In the genomic region with DNA sequence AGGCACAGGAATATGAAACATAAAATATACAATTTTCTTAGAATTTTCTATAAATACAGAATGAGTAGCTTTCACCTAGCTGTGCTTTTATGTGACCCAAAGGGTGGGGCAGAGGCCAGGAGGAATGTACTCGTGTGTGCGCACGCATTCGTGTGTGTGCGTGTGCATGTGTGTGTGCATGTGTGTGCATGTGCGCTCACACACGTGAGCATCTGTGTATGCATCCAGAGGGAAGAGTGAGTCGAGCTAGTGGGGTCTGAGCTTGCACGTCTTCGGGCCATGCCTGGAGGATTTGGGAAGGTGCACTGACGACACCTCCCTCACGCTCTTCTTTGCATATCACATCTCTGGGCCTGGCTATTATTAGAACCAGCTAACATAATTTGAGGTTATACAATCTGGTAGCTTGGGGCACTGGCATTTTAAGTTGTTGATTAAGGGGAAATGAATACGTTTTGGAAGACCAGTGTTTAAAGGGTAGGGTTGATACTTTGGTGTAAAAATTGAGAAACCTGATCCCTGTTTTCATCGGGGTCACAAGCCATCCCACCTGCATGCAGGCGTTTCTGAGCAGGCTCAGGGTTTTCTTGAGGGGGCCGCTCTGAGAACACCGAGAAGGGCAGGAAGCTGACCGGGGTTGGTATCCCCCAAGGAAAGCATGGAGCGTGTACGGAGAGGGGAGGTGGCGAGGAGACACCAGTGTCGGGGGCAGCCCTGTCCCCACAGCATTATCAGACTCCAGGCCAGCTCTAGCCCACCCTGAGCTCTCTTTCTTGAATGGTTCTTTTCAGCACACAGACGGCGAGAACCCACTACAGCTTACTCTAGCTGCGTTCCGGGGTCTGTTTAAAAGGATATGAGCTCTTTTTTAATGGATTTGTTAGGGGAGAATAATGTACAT, we compare ENCODE assay signal across 1 cellular context.
TF ChIP-seq lines count a peak whose summit lies in the region.

No MANE protein-coding gene starts in this region.

TF ChIP-seq in HepG2, 621 proteins besides CTCF, POLR2A, EP300 and RAD21 (continued from another document):
- TF ChIP-seq ZNF180 (CRISPR knock-in tag; IDR thresholded peaks at IDR 0.05; ENCODE audit: borderline replicate concordance, low read depth) (no peak), HHEX (CRISPR knock-in tag; IDR thresholded peaks at IDR 0.05) (no peak), ZC3H13 (CRISPR knock-in tag; IDR thresholded peaks at IDR 0.05) (no peak), ATF1 (CRISPR knock-in tag; IDR thresholded peaks at IDR 0.05) (no peak), HCFC1 (IDR thresholded peaks at IDR 0.05; ENCODE audit: low read depth, low read length) (no peak)
- TF ChIP-seq, protein P1, sequence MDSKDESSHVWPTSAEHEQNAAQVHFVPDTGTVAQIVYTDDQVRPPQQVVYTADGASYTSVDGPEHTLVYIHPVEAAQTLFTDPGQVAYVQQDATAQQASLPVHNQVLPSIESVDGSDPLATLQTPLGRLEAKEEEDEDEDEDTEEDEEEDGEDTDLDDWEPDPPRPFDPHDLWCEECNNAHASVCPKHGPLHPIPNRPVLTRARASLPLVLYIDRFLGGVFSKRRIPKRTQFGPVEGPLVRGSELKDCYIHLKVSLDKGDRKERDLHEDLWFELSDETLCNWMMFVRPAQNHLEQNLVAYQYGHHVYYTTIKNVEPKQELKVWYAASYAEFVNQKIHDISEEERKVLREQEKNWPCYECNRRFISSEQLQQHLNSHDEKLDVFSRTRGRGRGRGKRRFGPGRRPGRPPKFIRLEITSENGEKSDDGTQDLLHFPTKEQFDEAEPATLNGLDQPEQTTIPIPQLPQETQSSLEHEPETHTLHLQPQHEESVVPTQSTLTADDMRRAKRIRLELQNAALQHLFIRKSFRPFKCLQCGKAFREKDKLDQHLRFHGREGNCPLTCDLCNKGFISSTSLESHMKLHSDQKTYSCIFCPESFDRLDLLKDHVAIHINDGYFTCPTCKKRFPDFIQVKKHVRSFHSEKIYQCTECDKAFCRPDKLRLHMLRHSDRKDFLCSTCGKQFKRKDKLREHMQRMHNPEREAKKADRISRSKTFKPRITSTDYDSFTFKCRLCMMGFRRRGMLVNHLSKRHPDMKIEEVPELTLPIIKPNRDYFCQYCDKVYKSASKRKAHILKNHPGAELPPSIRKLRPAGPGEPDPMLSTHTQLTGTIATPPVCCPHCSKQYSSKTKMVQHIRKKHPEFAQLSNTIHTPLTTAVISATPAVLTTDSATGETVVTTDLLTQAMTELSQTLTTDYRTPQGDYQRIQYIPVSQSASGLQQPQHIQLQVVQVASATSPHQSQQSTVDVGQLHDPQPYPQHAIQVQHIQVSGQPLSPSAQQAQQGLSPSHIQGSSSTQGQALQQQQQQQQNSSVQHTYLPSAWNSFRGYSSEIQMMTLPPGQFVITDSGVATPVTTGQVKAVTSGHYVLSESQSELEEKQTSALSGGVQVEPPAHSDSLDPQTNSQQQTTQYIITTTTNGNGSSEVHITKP (CRISPR knock-in tag; IDR thresholded peaks at IDR 0.05; ENCODE audit: low read depth): no peak
- TF ChIP-seq, protein P2, sequence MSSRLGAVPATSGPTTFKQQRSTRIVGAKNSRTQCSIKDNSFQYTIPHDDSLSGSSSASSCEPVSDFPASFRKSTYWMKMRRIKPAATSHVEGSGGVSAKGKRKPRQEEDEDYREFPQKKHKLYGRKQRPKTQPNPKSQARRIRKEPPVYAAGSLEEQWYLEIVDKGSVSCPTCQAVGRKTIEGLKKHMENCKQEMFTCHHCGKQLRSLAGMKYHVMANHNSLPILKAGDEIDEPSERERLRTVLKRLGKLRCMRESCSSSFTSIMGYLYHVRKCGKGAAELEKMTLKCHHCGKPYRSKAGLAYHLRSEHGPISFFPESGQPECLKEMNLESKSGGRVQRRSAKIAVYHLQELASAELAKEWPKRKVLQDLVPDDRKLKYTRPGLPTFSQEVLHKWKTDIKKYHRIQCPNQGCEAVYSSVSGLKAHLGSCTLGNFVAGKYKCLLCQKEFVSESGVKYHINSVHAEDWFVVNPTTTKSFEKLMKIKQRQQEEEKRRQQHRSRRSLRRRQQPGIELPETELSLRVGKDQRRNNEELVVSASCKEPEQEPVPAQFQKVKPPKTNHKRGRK (CRISPR knock-in tag; IDR thresholded peaks at IDR 0.05): no peak
